ENCODE assay signal across 1 cellular context in the genomic region with DNA sequence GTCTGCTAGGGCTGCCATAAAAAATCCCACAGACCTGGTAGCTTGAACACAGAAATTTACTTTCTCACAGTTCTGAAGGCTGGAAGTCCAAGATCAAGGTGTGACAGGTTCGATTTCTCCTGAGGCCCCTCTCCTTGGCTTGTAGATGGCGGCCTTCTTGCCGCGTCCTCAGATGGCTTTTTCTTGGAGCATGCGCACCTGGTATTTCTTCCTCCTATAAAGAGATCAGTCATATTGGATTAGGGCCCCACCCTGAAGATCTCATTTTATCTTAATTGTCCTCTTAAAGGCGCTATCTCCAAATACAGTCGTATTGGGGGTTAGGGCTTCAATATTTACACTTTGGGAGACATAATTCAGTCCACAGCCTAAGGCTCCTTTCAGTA.
A peak's percentile ranks its signal among the peaks of the same experiment; 100 is the strongest.
TF ChIP-seq lines count a peak whose summit lies in the region.

No MANE protein-coding gene starts in this region.

TF ChIP-seq in GM12878, 131 proteins besides CTCF, POLR2A, EP300 and RAD21 (continued from another document):
- TF ChIP-seq, protein P1, sequence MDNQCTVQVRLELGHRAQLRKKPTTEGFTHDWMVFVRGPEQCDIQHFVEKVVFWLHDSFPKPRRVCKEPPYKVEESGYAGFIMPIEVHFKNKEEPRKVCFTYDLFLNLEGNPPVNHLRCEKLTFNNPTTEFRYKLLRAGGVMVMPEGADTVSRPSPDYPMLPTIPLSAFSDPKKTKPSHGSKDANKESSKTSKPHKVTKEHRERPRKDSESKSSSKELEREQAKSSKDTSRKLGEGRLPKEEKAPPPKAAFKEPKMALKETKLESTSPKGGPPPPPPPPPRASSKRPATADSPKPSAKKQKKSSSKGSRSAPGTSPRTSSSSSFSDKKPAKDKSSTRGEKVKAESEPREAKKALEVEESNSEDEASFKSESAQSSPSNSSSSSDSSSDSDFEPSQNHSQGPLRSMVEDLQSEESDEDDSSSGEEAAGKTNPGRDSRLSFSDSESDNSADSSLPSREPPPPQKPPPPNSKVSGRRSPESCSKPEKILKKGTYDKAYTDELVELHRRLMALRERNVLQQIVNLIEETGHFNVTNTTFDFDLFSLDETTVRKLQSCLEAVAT (IDR thresholded peaks at IDR 0.05), result peak; percentile 26; the same call in 1 of the 2 replicates
- TF ChIP-seq SREBF2 (IDR thresholded peaks at IDR 0.05; ENCODE audit: low read length), result no peak
